12 cellular contexts compared by ENCODE assay signal in genomic region chr6:41439524-41440418, GRCh38.
DNase-seq lines count a peak whose midpoint lies in the region; ATAC-seq and TF ChIP-seq lines count a peak whose summit lies in the region.
"Had no signal": no experiment of that assay in that cellular context is flagged by ENCODE, and none has a peak within 500 bp of the region (broad histone marks: within the 10 kb centered on the region; RNA-seq: fewer than 3 reads in every experiment).

No MANE protein-coding gene starts in this region.

- H3K27ac ChIP-seq in HEK293 (ENCODE audit: extremely low read depth, low read depth, low read length) (no peak overlapping the region), OCI-LY3 (ENCODE audit: low read length) (peak overlapping the region; percentile 69)
- H3K27ac ChIP-seq: sigmoid colon had no signal

- H3K9me3 Mint-ChIP-seq in naive B cell, result peaks cover 0 to 6% (median 0%) of the 10 kb centered on the region in 7 donors
- H3K9me3 Mint-ChIP-seq: activated T-helper 2 cell treated with anti-CD3 and anti-CD28 coated beads, Interferon-gamma antibody, Interleukin-2, Interleukin-4, amounts not matched to agents 10 μg/mL and 5 μg/mL and 100 μg/mL, durations not matched to agents 14 hours and 24 hours and 36 hours had no signal

- H3K36me3 ChIP-seq in HEK293 (ENCODE audit: control insufficient read depth in 2 of 2, insufficient read depth in 1 of 2, low read length in 2 of 2) (no peaks in the 10 kb centered on the region), OCI-LY3 (replicated peaks; ENCODE audit: low read depth, low read length) (no peaks in the 10 kb centered on the region)
- H3K36me3 ChIP-seq: sigmoid colon had no signal

- no peaks in the 10 kb centered on the region for H3K79me2 ChIP-seq in OCI-LY3 (ENCODE audit: low read length)

- no peak for TF ChIP-seq CTCF in GM13977 (IDR thresholded peaks at IDR 0.05; ENCODE audit: extremely low read depth, insufficient read depth, missing control alignments)
- TF ChIP-seq CTCF in HEK293 (tag by site-specific recombination; IDR thresholded peaks at IDR 0.05), result no peak
- no peak for TF ChIP-seq CTCF in OCI-LY3 (IDR thresholded peaks at IDR 0.05; ENCODE audit: low read depth, low read length)

- peak overlapping the region; percentile 59 for H3K4me2 ChIP-seq in OCI-LY3 (ENCODE audit: low read length)

- H3K4me3 ChIP-seq in HEK293 (ENCODE audit: low read depth, low read length), result no peak overlapping the region
- peak overlapping the region; percentile 27; the same call in 1 of the 2 replicates for H3K4me3 ChIP-seq in OCI-LY3 (ENCODE audit: low read length)
- H3K4me3 ChIP-seq: sigmoid colon had no signal

- no peaks in the 10 kb centered on the region for H4K20me1 ChIP-seq in OCI-LY3 (ENCODE audit: insufficient read depth, low read length)

- H3K4me1 ChIP-seq in HEK293 (ENCODE audit: control insufficient read depth, insufficient read depth, low read length) (peaks cover 20% of the 10 kb centered on the region), OCI-LY3 (ENCODE audit: low read length) (peaks cover 20% of the 10 kb centered on the region)

- H3K27me3 ChIP-seq in OCI-LY3 (ENCODE audit: low read depth, low read length), result 0 out of 2 replicates have a peak, but pooled peaks cover 6% of the 10 kb centered on the region
- H3K27me3 ChIP-seq: sigmoid colon had no signal

- ATAC-seq in naive B cell (ENCODE audit: low read depth in 2 of 2), result peak; percentile 92 to 95
- ATAC-seq: left colon had no signal

- peak overlapping the region; percentile 78 to 96 (median 84) for H3K27ac Mint-ChIP-seq in naive B cell
- H3K27ac Mint-ChIP-seq: activated T-helper 2 cell treated with anti-CD3 and anti-CD28 coated beads, Interferon-gamma antibody, Interleukin-2, Interleukin-4, amounts not matched to agents 10 μg/mL and 5 μg/mL and 100 μg/mL, durations not matched to agents 14 hours and 24 hours and 36 hours had no signal

- CTCF ChIA-PET in HEK293 (lab: Yijun Ruan, JAX), result interaction anchor here (0.6 to 1.5 kb wide), 4 partner anchors 71 to 242 kb away, joined by 3 to 4 read pairs (median 3); no protein-coding TSS in a partner anchor

- DNase-seq in GM13977 (ENCODE audit: low spot score) (peak; percentile 85), naive B cell (peak; percentile 58), mucosa of gallbladder (ENCODE audit: low spot score) (no peak), mesenteric fat pad (ENCODE audit: low spot score) (no peak), DMS79 treated with DMSO at 0.1 percent for 48 hours (lab: John Stamatoyannopoulos, UW) (no peak)
- DNase-seq: left colon, NCI-H1092, SHP77 treated with DMSO at 0.1 percent for 48 hours, sigmoid colon had no signal

- POLR2A ChIA-PET in HEK293 (lab: Yijun Ruan, JAX), result no interaction called here

- H3K4me3 Mint-ChIP-seq in naive B cell, result peak overlapping the region; percentile 30 to 89 (median 55)

- no peaks in the 10 kb centered on the region for H3K36me3 Mint-ChIP-seq in naive B cell

- peak overlapping the region; percentile 50 for H3K9ac ChIP-seq in OCI-LY3 (ENCODE audit: low read length)

- in situ Hi-C loops in GM13977 (cut with MboI; ENCODE audit: low pct_unique_long_range_greater_than_20kb, low sequenced_read_pairs, unreplicated experiment), result no loop called here

- peaks cover 35 to 48% (median 39%) of the 10 kb centered on the region in 3 donors for H3K4me1 Mint-ChIP-seq in naive B cell

- H2AFZ ChIP-seq in OCI-LY3 (ENCODE audit: low read depth, low read length), result peak overlapping the region; percentile 68; the same call in 1 of the 2 replicates

- peaks cover 8 to 32% (median 16%) of the 10 kb centered on the region in 3 donors for H3K27me3 Mint-ChIP-seq in naive B cell

- H3K9me3 ChIP-seq in HEK293 (ENCODE audit: control insufficient read depth, insufficient read depth, low read depth, low read length) (no peaks in the 10 kb centered on the region), OCI-LY3 (ENCODE audit: insufficient read depth, low read length) (no peaks in the 10 kb centered on the region)
- H3K9me3 ChIP-seq: sigmoid colon had no signal

TF ChIP-seq in HEK293, 187 proteins besides CTCF, POLR2A, EP300 and RAD21 (continues in another document):
- TF ChIP-seq ZNF660 (tag by site-specific recombination; IDR thresholded peaks at IDR 0.05) (no peak), ZNF175 (tag by site-specific recombination; IDR thresholded peaks at IDR 0.05) (no peak), PRDM4 (tag by site-specific recombination; IDR thresholded peaks at IDR 0.05) (0 out of 2 replicates have a peak, but pooled peaks have one; percentile 3), ZNF23 (tag by site-specific recombination; IDR thresholded peaks at IDR 0.05; ENCODE audit: borderline replicate concordance) (no peak), KLF9 (tag by site-specific recombination; IDR thresholded peaks at IDR 0.05; ENCODE audit: low read depth) (no peak), ZNF350 (tag by site-specific recombination; IDR thresholded peaks at IDR 0.05) (no peak), ZNF626 (tag by site-specific recombination; IDR thresholded peaks at IDR 0.05) (no peak), ZNF10 (tag by site-specific recombination; IDR thresholded peaks at IDR 0.05) (no peak), HIC1 (tag by site-specific recombination; IDR thresholded peaks at IDR 0.05) (no peak), ZNF792 (tag by site-specific recombination; IDR thresholded peaks at IDR 0.05) (no peak), SP3 (tag by site-specific recombination; IDR thresholded peaks at IDR 0.05) (no peak), ZNF121 (tag by site-specific recombination; IDR thresholded peaks at IDR 0.05) (peak; percentile 84), ZNF362 (tag by site-specific recombination; IDR thresholded peaks at IDR 0.05) (no peak), ZNF777 (tag by site-specific recombination; IDR thresholded peaks at IDR 0.05; ENCODE audit: borderline replicate concordance) (no peak), ZBTB17 (tag by site-specific recombination; IDR thresholded peaks at IDR 0.05) (no peak)

Comparison
In these comparisons a context has a peak if more than half of its experiments do, and no peak if none do; other contexts are left out.
1. DNase-seq: peak in GM13977 (single experiment) and naive B cell (single experiment); none in mucosa of gallbladder (single experiment), mesenteric fat pad (single experiment) and DMS79 treated with DMSO at 0.1 percent for 48 hours (single experiment).